5 cellular contexts compared by ENCODE assay signal in the genomic region with DNA sequence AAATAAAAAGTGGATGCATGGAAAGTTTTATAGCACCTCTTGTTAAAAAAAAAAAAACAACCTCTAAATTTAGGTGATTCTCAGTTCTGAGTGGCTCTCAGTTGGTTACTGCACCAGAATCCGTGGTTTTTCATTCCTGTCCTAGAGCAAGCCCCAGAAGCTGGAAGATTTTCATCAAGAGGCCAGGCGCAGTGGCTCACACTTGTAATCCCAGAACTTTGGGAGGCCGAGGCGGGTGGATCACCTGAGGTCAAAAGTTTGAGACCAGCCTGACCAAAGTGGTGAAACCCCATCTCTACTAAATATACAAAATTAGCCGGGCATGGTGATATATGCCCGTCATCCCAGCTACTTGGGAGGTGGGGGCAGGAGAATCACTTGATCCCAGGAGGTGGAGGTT.
"Had no signal": no experiment of that assay in that cellular context is flagged by ENCODE, and none has a peak within 500 bp of the region (broad histone marks: within the 10 kb centered on the region; RNA-seq: fewer than 3 reads in every experiment).

No MANE protein-coding gene starts in this region.

- H3K9me3 Mint-ChIP-seq: H9 had no signal

- H3K4me3 Mint-ChIP-seq: GM23338, H9, IgD-negative memory B cell had no signal

- H3K27ac ChIP-seq: HL-60 had no signal

- DNase-seq: H9, HCEC 1CT had no signal

- H3K36me3 Mint-ChIP-seq: IgD-negative memory B cell had no signal

- H3K4me3 ChIP-seq: GM23338 had no signal

- H3K27ac Mint-ChIP-seq: GM23338, H9, IgD-negative memory B cell had no signal
